ENCODE assay signal across 9 cellular contexts in the genomic region with DNA sequence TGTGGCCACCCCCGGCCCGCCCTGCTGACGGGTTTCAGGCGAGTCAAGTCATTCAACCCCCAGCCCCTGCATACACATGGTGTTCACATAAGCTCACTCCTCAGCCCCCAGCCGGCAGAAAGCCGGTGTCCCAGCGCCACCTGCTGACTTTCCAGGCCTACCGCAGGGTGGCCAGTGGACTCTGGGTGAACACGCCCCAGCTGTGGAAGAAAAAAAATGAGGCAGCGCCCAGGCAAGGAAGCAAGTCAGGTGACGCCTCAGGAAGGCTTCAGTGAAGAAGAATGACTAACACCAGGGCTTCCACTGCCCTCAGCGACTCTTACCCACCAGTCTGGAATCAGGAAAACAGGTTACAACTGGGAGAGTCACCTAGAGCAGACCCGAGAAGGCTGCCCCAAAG. TPM values are rescaled to one million over a fixed set of nuclear protein-coding genes. Genes with fewer than 3 reads are reported as not detected.
A peak's percentile ranks its signal among the peaks of the same experiment; 100 is the strongest.
DNase-seq lines count a peak whose midpoint lies in the region; ATAC-seq, FAIRE-seq and TF ChIP-seq lines count a peak whose summit lies in the region.
"Had no signal": no experiment of that assay in that cellular context is flagged by ENCODE, and none has a peak within 500 bp of the region (broad histone marks: within the 10 kb centered on the region; RNA-seq: fewer than 3 reads in every experiment).

No MANE protein-coding gene starts in this region.

- H3K27me3 Mint-ChIP-seq in Calu3 (ENCODE audit: unreplicated experiment) = no peaks in the 10 kb centered on the region

- H4K20me1 ChIP-seq in keratinocyte (ENCODE audit: control insufficient read depth, extremely low read depth, insufficient read depth, low read length) = no peaks in the 10 kb centered on the region

- no peak for FAIRE-seq in keratinocyte (lab: Jason Lieb, UNC)

- no TSS peak for BruUV-seq in Calu3 (replicated peaks; lab: Mats Ljungman, UMichigan)

- TF ChIP-seq CTCF in Calu3 (IDR thresholded peaks at IDR 0.05; ENCODE audit: unreplicated experiment) = peak; percentile 60
- peak; percentile 17 for TF ChIP-seq CTCF in HL-60 (IDR thresholded peaks at IDR 0.05; ENCODE audit: insufficient read depth, low read length)
- TF ChIP-seq CTCF in RWPE2 (IDR thresholded peaks at IDR 0.05; ENCODE audit: poor library complexity, severe bottlenecking) = peak; percentile 61
- TF ChIP-seq CTCF in brain microvascular endothelial cell (IDR thresholded peaks at IDR 0.05; ENCODE audit: low read depth, low read length, missing control alignments) = peak; percentile 79
- TF ChIP-seq CTCF in keratinocyte (optimal IDR thresholded peaks at IDR 0.05 in 1 of 3, IDR thresholded peaks at IDR 0.05 in 1 of 3, conservative IDR thresholded peaks at IDR 0.05 in 1 of 3; ENCODE audit: extremely low read depth in 1 of 3, insufficient read depth in 2 of 3, low read length in 3 of 3) = peak; percentile 63 to 69 (median 68)

- dilution Hi-C loops in keratinocyte (cut with MboI; ENCODE audit: extremely low pct_ligation_motif_present, low sequenced_read_pairs) = no loop called here

- H3K4me3 ChIP-seq in HL-60 (replicated peaks; ENCODE audit: insufficient read depth, low read length) = no peak overlapping the region
- no peak overlapping the region for H3K4me3 ChIP-seq in RWPE2 (ENCODE audit: severe bottlenecking)
- no peak overlapping the region for H3K4me3 ChIP-seq in brain microvascular endothelial cell (ENCODE audit: low read depth, low read length)
- no peak overlapping the region for H3K4me3 ChIP-seq in keratinocyte (ENCODE audit: control insufficient read depth in 2 of 3, extremely low read depth in 1 of 3, insufficient read depth in 2 of 3, low read depth in 1 of 3, low read length in 3 of 3)

- peak overlapping the region; percentile 17 for H3K4me3 Mint-ChIP-seq in Calu3 (ENCODE audit: low read depth, unreplicated experiment)
- H3K4me3 Mint-ChIP-seq: T-helper 1 cell treated with Interleukin-12 subunit alpha and Interleukin-12 subunit beta and Interleukin-4 antibody, amounts not matched to agents 30 μg/mL and 1 μg/mL, for 36 hours had no signal

- H3K27ac Mint-ChIP-seq in Calu3 (ENCODE audit: unreplicated experiment) = peak overlapping the region; percentile 66
- H3K27ac Mint-ChIP-seq: T-helper 1 cell treated with Interleukin-12 subunit alpha and Interleukin-12 subunit beta and Interleukin-4 antibody, amounts not matched to agents 30 μg/mL and 1 μg/mL, for 36 hours had no signal

- H3K79me2 ChIP-seq in keratinocyte (ENCODE audit: control insufficient read depth, insufficient read depth, low read length) = peaks cover 8% of the 10 kb centered on the region

- peaks cover 54% of the 10 kb centered on the region for H3K36me3 Mint-ChIP-seq in Calu3 (ENCODE audit: insufficient read depth, unreplicated experiment)

- peaks cover 8% of the 10 kb centered on the region for H3K4me1 Mint-ChIP-seq in Calu3 (ENCODE audit: low read depth, unreplicated experiment)

- no peak overlapping the region for H3K27ac ChIP-seq in HL-60 (replicated peaks)
- peak overlapping the region; percentile 60 for H3K27ac ChIP-seq in RWPE2 (ENCODE audit: poor library complexity, severe bottlenecking)
- no peak overlapping the region for H3K27ac ChIP-seq in brain microvascular endothelial cell
- H3K27ac ChIP-seq in keratinocyte (ENCODE audit: control insufficient read depth, insufficient read depth, low read length) = no peak overlapping the region

- no peaks in the 10 kb centered on the region for H3K4me1 ChIP-seq in RWPE2 (ENCODE audit: insufficient read depth, poor library complexity, severe bottlenecking)
- peaks cover 45% of the 10 kb centered on the region for H3K4me1 ChIP-seq in keratinocyte (ENCODE audit: control insufficient read depth, extremely low read depth, insufficient read depth, low read length)

- in situ Hi-C loops in brain microvascular endothelial cell (cut with HindIII; ENCODE audit: low pct_ligation_motif_present, low sequenced_read_pairs) = no loop called here

- intact Hi-C loops in Calu3 (cut with micrococcal nuclease; ENCODE audit: unreplicated experiment) = no loop called here

- H3K36me3 ChIP-seq in RWPE2 (ENCODE audit: low read depth) = peaks cover 14% of the 10 kb centered on the region; the same call in 1 of the 2 replicates
- H3K36me3 ChIP-seq in brain microvascular endothelial cell (replicated peaks) = peaks cover 5% of the 10 kb centered on the region
- H3K36me3 ChIP-seq in keratinocyte (ENCODE audit: control insufficient read depth in 2 of 2, extremely low read depth in 1 of 2, insufficient read depth in 2 of 2, low read length in 2 of 2) = peaks cover 4 to 6% of the 10 kb centered on the region in 2 experiments

- ATAC-seq in RWPE2 (ENCODE audit: low read depth) = peak; percentile 87
- no peak for ATAC-seq in HG02678 (IDR thresholded peaks at IDR 0.05; ENCODE audit: unreplicated experiment)

- no peaks in the 10 kb centered on the region for H3K27me3 ChIP-seq in HL-60 (ENCODE audit: insufficient read depth, poor library complexity, severe bottlenecking)
- no peaks in the 10 kb centered on the region for H3K27me3 ChIP-seq in RWPE2 (ENCODE audit: insufficient read depth, poor library complexity, severe bottlenecking)
- H3K27me3 ChIP-seq in brain microvascular endothelial cell (replicated peaks) = no peaks in the 10 kb centered on the region
- no peaks in the 10 kb centered on the region for H3K27me3 ChIP-seq in keratinocyte (ENCODE audit: control insufficient read depth, extremely low read depth, insufficient read depth, low read length)

- DNase-seq in Calu3 = peak; percentile 88
- DNase-seq in HL-60 (ENCODE audit: low read depth in 1 of 2, low spot score in 1 of 2) = peak; percentile 12 to 81
- peak; percentile 83 for DNase-seq in RWPE2 (ENCODE audit: low spot score)
- DNase-seq in brain microvascular endothelial cell = peak; percentile 76
- DNase-seq in keratinocyte (ENCODE audit: low read depth, low spot score) = no peak
- DNase-seq in stimulated activated CD4-positive, alpha-beta T cell treated with anti-CD3 and anti-CD28 coated beads, Interleukin-2, amount 100 ng/mL, for 24 hours = peak; percentile 44 to 54
- DNase-seq in activated gamma-delta T cell treated with Interleukin-2 at 50 U/mL for 16 hours = no peak

- no peak overlapping the region for H3K4me2 ChIP-seq in keratinocyte (ENCODE audit: control insufficient read depth, extremely low read depth, insufficient read depth, low read depth, low read length)

- CTCF ChIA-PET in Calu3 (lab: Charles Lee) = interaction anchor here (0.9 to 1.5 kb wide), 7 partner anchors 15 to 767 kb away, joined by 3 to 9 read pairs (median 3); no protein-coding TSS in a partner anchor

- no peaks in the 10 kb centered on the region for H3K9me1 ChIP-seq in keratinocyte (ENCODE audit: control insufficient read depth, extremely low read depth, insufficient read depth, low read length)

- H3K9me3 Mint-ChIP-seq in Calu3 (ENCODE audit: low read depth, unreplicated experiment) = no peaks in the 10 kb centered on the region
- H3K9me3 Mint-ChIP-seq: T-helper 1 cell treated with Interleukin-12 subunit alpha and Interleukin-12 subunit beta and Interleukin-4 antibody, amounts not matched to agents 30 μg/mL and 1 μg/mL, for 36 hours had no signal

- no peak overlapping the region for H2AFZ ChIP-seq in keratinocyte (ENCODE audit: control insufficient read depth, low read length)

- no peak overlapping the region for H3K9ac ChIP-seq in keratinocyte (ENCODE audit: control insufficient read depth, extremely low read depth, insufficient read depth, low read length)

- H3K9me3 ChIP-seq in RWPE2 (ENCODE audit: severe bottlenecking) (no peaks in the 10 kb centered on the region), keratinocyte (ENCODE audit: control insufficient read depth, low read depth, low read length) (no peaks in the 10 kb centered on the region)

RNA-seq across cellular contexts. Expression of a gene that starts 15.8 kb away (rescaled TPM):
- total RNA-seq in Calu3 (2022) = 371 and 407 TPM in 2 replicates
- polyA plus RNA-seq in keratinocyte = 260 to 267 TPM (median 262 TPM) in 3 replicates
- 151 TPM for polyA plus RNA-seq in keratinocyte (2011; ENCODE audit: low read depth)
- 238 and 264 TPM in 2 replicates for polyA plus RNA-seq in keratinocyte (2011; cell fraction: cytosol; rRNA removed)
- 373 and 377 TPM in 2 replicates for polyA plus RNA-seq in keratinocyte (2011; cell fraction: nucleus; rRNA removed)
- 285 and 352 TPM in 2 replicates for polyA plus RNA-seq in keratinocyte (2012; ENCODE audit: low replicate concordance)
- 247 to 367 TPM (median 298 TPM) in 3 replicates for polyA minus RNA-seq in keratinocyte
- polyA minus RNA-seq in keratinocyte (2011; cell fraction: cytosol; rRNA and poly(A)+ RNA removed) = 181 TPM
- 111 and 169 TPM in 2 replicates for polyA minus RNA-seq in keratinocyte (2011; cell fraction: nucleus; rRNA and poly(A)+ RNA removed)

RNA-seq across cellular contexts. Expression of a gene that starts 16.2 kb away (rescaled TPM):
- total RNA-seq in Calu3 (2022) = 14.4 and 22.8 TPM in 2 replicates
- polyA plus RNA-seq in keratinocyte = 0.81 to 2.0 TPM (median 0.86 TPM) in 3 replicates
- polyA plus RNA-seq in keratinocyte (2011; ENCODE audit: low read depth) = 0.32 TPM
- polyA plus RNA-seq in keratinocyte (2011; cell fraction: cytosol; rRNA removed) = 0.78 and 1.8 TPM in 2 replicates
- polyA plus RNA-seq in keratinocyte (2011; cell fraction: nucleus; rRNA removed) = 3.2 TPM in 2 replicates
- polyA plus RNA-seq in keratinocyte (2012; ENCODE audit: low replicate concordance) = 1.3 and 3.9 TPM in 2 replicates
- 2.1 to 6.0 TPM (median 2.9 TPM) in 3 replicates for polyA minus RNA-seq in keratinocyte
- 3.5 TPM for polyA minus RNA-seq in keratinocyte (2011; cell fraction: cytosol; rRNA and poly(A)+ RNA removed)
- 4.3 and 7.4 TPM in 2 replicates for polyA minus RNA-seq in keratinocyte (2011; cell fraction: nucleus; rRNA and poly(A)+ RNA removed)

RNA-seq across cellular contexts. Expression of a gene that starts 20.7 kb away (rescaled TPM):
- 24.6 and 27.4 TPM in 2 replicates for total RNA-seq in Calu3 (2022)
- polyA plus RNA-seq in keratinocyte = 33.6 to 56.7 TPM (median 56.1 TPM) in 3 replicates
- polyA plus RNA-seq in keratinocyte (2011; ENCODE audit: low read depth) = 5.0 TPM
- polyA plus RNA-seq in keratinocyte (2011; cell fraction: cytosol; rRNA removed) = 36.1 and 67.5 TPM in 2 replicates
- polyA plus RNA-seq in keratinocyte (2011; cell fraction: nucleus; rRNA removed) = 134 and 177 TPM in 2 replicates
- polyA plus RNA-seq in keratinocyte (2012; ENCODE audit: low replicate concordance) = 44.7 and 84.3 TPM in 2 replicates
- 95.2 to 220 TPM (median 115 TPM) in 3 replicates for polyA minus RNA-seq in keratinocyte
- polyA minus RNA-seq in keratinocyte (2011; cell fraction: cytosol; rRNA and poly(A)+ RNA removed) = 109 TPM
- 101 and 107 TPM in 2 replicates for polyA minus RNA-seq in keratinocyte (2011; cell fraction: nucleus; rRNA and poly(A)+ RNA removed)

RNA-seq across cellular contexts. Expression of a gene that starts 34.8 kb away (rescaled TPM):
- 1.1 TPM in 1 of 2 replicates, not detected in the other for total RNA-seq in Calu3 (2022)
- 0.05 to 0.37 TPM (median 0.24 TPM) in 3 replicates for polyA plus RNA-seq in keratinocyte
- not detected for polyA plus RNA-seq in keratinocyte (2011; ENCODE audit: low read depth)
- 0.14 TPM in 1 of 2 replicates, not detected in the other for polyA plus RNA-seq in keratinocyte (2011; cell fraction: cytosol; rRNA removed)
- polyA plus RNA-seq in keratinocyte (2011; cell fraction: nucleus; rRNA removed) = 0.90 and 1.5 TPM in 2 replicates
- polyA plus RNA-seq in keratinocyte (2012; ENCODE audit: low replicate concordance) = 0.25 TPM in 1 of 2 replicates, not detected in the other
- 0.10 TPM in 1 of 3 replicates, not detected in the others for polyA minus RNA-seq in keratinocyte
- not detected for polyA minus RNA-seq in keratinocyte (2011; cell fraction: cytosol; rRNA and poly(A)+ RNA removed)
- polyA minus RNA-seq in keratinocyte (2011; cell fraction: nucleus; rRNA and poly(A)+ RNA removed) = not detected in 2 replicates

RNA-seq across cellular contexts. Expression of a gene that starts 55.6 kb away (rescaled TPM):
- total RNA-seq in Calu3 (2022) = 37.5 and 49.2 TPM in 2 replicates
- polyA plus RNA-seq in keratinocyte = 7.2 to 14.4 TPM (median 8.6 TPM) in 3 replicates
- 8.8 TPM for polyA plus RNA-seq in keratinocyte (2011; ENCODE audit: low read depth)
- 1.8 and 3.8 TPM in 2 replicates for polyA plus RNA-seq in keratinocyte (2011; cell fraction: cytosol; rRNA removed)
- 41.3 and 62.6 TPM in 2 replicates for polyA plus RNA-seq in keratinocyte (2011; cell fraction: nucleus; rRNA removed)
- 8.4 and 10.0 TPM in 2 replicates for polyA plus RNA-seq in keratinocyte (2012; ENCODE audit: low replicate concordance)
- polyA minus RNA-seq in keratinocyte = 15.3 to 21.0 TPM (median 19.4 TPM) in 3 replicates
- polyA minus RNA-seq in keratinocyte (2011; cell fraction: cytosol; rRNA and poly(A)+ RNA removed) = 9.6 TPM
- 20.2 TPM in 2 replicates for polyA minus RNA-seq in keratinocyte (2011; cell fraction: nucleus; rRNA and poly(A)+ RNA removed)

Comparison
In these comparisons a context has a peak if more than half of its experiments do, and no peak if none do; other contexts are left out.
1. DNase-seq: peak in Calu3 (single experiment), HL-60 (2 of 2), RWPE2 (single experiment), brain microvascular endothelial cell (single experiment) and stimulated activated CD4-positive, alpha-beta T cell treated with anti-CD3 and anti-CD28 coated beads, Interleukin-2, amount 100 ng/mL, for 24 hours (2 of 2); none in keratinocyte (single experiment) and activated gamma-delta T cell treated with Interleukin-2 at 50 U/mL for 16 hours (single experiment).
2. CTCF ChIP-seq: peak in every context shown above with its lines; median percentile 79 in brain microvascular endothelial cell; 68 in keratinocyte; 61 in RWPE2; 60 in Calu3; 17 in HL-60.